ENCODE assay signal across 16 cellular contexts in the genomic region with DNA sequence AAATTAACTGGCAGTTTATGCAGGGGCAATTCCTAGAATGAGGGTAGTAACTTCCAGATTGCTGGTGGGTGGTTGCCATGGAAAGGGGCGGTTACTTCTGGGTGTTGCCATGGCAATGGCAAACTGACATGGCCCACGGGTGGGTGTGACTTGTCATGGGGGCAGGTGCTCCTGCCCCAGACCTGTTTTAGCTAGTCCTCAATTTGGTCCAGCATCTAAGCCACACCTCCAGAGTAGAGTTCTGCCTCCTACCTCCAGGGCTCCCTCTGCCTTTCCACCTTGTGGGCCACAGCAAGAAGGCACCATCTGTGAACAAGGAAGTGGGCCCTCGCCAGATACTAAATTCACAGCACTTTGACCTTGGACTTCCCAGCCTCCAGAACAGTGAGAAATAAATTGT.
"Had no signal": no experiment of that assay in that cellular context is flagged by ENCODE, and none has a peak within 500 bp of the region (broad histone marks: within the 10 kb centered on the region; RNA-seq: fewer than 3 reads in every experiment).

No MANE protein-coding gene starts in this region.

- ATAC-seq: right lobe of liver; stimulated activated naive CD8-positive, alpha-beta T cell treated with anti-CD3 and anti-CD28 coated beads, Interleukin-15, Interleukin-2, amounts not matched to agents 100 U/mL and 50 U/mL, for 24 hours; WTC11 had no signal

- H3K36me3 ChIP-seq: brain microvascular endothelial cell, neural progenitor cell, right lobe of liver, transverse colon had no signal

- H3K27me3 ChIP-seq: brain microvascular endothelial cell, neural progenitor cell, right lobe of liver, transverse colon had no signal

- H3K9ac ChIP-seq: neural progenitor cell had no signal

- H3K27ac ChIP-seq: brain microvascular endothelial cell, neural progenitor cell, right lobe of liver, transverse colon had no signal

- H2AFZ ChIP-seq: neural progenitor cell had no signal

- H3K4me1 ChIP-seq: neural progenitor cell, right lobe of liver, transverse colon had no signal

- H3K4me3 ChIP-seq: neural progenitor cell, right lobe of liver, smooth muscle cell, transverse colon had no signal

- DNase-seq: activated CD4-positive, alpha-beta T cell treated with anti-CD3 and anti-CD28 coated beads, Interleukin-2, amount 10 ng/mL, durations not matched to agents 24 days and 14 days; activated naive CD8-positive, alpha-beta T cell treated with anti-CD3 and anti-CD28 coated beads, Interleukin-2, amount 10 ng/mL, durations not matched to agents 7 days and 5 days; anterior cingulate cortex; brain microvascular endothelial cell; cerebellar nuclear complex; effector CD8-positive, alpha-beta T cell; foreskin melanocyte; immature natural killer cell; right lobe of liver; stimulated activated CD4-positive, alpha-beta T cell treated with anti-CD3 and anti-CD28 coated beads, Interleukin-4, amount 100 ng/mL, for 4 hours; stimulated activated CD8-positive, alpha-beta memory T cell treated with anti-CD3 and anti-CD28 coated beads, Interleukin-4, amount 100 ng/mL, for 48 hours; stimulated activated naive CD8-positive, alpha-beta T cell treated with anti-CD3 and anti-CD28 coated beads, Interleukin-15, Interleukin-2, amounts not matched to agents 100 U/mL and 50 U/mL, for 24 hours; transverse colon had no signal

- H3K4me2 ChIP-seq: neural progenitor cell, smooth muscle cell had no signal

- H3K9me3 ChIP-seq: right lobe of liver, transverse colon had no signal
